ENCODE assay signal across 8 cellular contexts in the genomic region with DNA sequence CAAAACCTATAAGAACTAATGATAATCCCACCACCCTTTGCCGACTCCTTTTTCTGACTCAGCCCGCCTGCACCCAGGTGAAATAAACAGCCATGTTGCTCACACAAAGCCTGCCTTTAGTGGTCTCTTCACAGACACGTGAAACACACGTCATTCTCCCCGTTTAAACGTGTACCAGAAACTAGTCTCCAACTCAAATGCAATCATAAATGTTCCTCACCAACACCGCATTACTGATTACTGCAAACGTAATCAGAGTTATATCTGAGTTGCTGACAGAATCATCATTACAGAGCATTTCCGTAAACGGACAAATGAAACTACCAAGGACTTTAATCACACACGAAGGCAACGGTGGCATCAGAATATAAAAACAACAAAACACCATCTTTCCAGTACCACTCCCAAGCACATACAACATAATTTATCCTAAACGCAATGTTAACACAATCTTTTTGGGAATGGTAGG. TPM values are rescaled to one million over a fixed set of nuclear protein-coding genes. Genes with fewer than 3 reads are reported as not detected.
A peak's percentile ranks its signal among the peaks of the same experiment; 100 is the strongest.
DNase-seq lines count a peak whose midpoint lies in the region; ATAC-seq, FAIRE-seq and TF ChIP-seq lines count a peak whose summit lies in the region.

No MANE protein-coding gene starts in this region.

- H3K4me3 ChIP-seq in A673 (ENCODE audit: low read depth, low read length, poor library complexity, severe bottlenecking) (peak overlapping the region; percentile 70), iPS-18c (ENCODE audit: insufficient read depth, low read depth, low read length) (peak overlapping the region; percentile 85)

- peak overlapping the region; percentile 96 for H3K4me3 Mint-ChIP-seq in activated naive CD8-positive, alpha-beta T cell treated with anti-CD3 and anti-CD28 coated beads, Interleukin-2, amount 10 ng/mL, durations not matched to agents 7 days and 5 days

- H3K36me3 ChIP-seq in A673 (ENCODE audit: insufficient read depth, low read length, poor library complexity, severe bottlenecking): peaks cover 41% of the 10 kb centered on the region

- intact Hi-C loops in A673 (cut with micrococcal nuclease; ENCODE audit: unreplicated experiment): loop anchor here (2.0 kb wide), 1 partner anchor 52 kb away; the partner anchor contains the start of gene BZW1

- H3K27me3 ChIP-seq in A673 (replicated peaks; ENCODE audit: insufficient read depth, low read depth, low read length, poor library complexity): no peaks in the 10 kb centered on the region

- H3K27me3 Mint-ChIP-seq in activated naive CD8-positive, alpha-beta T cell treated with anti-CD3 and anti-CD28 coated beads, Interleukin-2, amount 10 ng/mL, durations not matched to agents 7 days and 5 days: no peaks in the 10 kb centered on the region

- peak; percentile 86 for FAIRE-seq in GM19239 (lab: Jason Lieb, UNC)

- H3K27ac ChIP-seq in A673 (ENCODE audit: low read depth, low read length, poor library complexity, severe bottlenecking): peak overlapping the region; percentile 98

- ATAC-seq in activated naive CD8-positive, alpha-beta T cell treated with anti-CD3 and anti-CD28 coated beads, Interleukin-2, amount 10 ng/mL, durations not matched to agents 7 days and 5 days (ENCODE audit: low read depth): peak; percentile 26
- no peak for ATAC-seq in GM21737 (IDR thresholded peaks at IDR 0.05; ENCODE audit: unreplicated experiment)
- no peak for ATAC-seq in GM18502 (IDR thresholded peaks at IDR 0.05; ENCODE audit: poor library complexity, unreplicated experiment)

- in situ Hi-C loops in SK-MEL-5 (cut with HindIII; ENCODE audit: low pct_unique_long_range_greater_than_20kb, low sequenced_read_pairs): no loop called here

- H3K4me1 ChIP-seq in A673 (ENCODE audit: insufficient read depth, low read length, poor library complexity, severe bottlenecking): peaks cover 10% of the 10 kb centered on the region

- no peak for TF ChIP-seq CTCF in A673 (conservative IDR thresholded peaks at IDR 0.05; ENCODE audit: low read depth, low read length)

- peaks cover 37% of the 10 kb centered on the region for H3K4me1 Mint-ChIP-seq in activated naive CD8-positive, alpha-beta T cell treated with anti-CD3 and anti-CD28 coated beads, Interleukin-2, amount 10 ng/mL, durations not matched to agents 7 days and 5 days

- CTCF ChIA-PET in A673 (lab: Charles Lee): no interaction called here

- DNase-seq in A673 (ENCODE audit: low spot score) (peak; percentile 50), GM19239 (ENCODE audit: insufficient read length, low spot score) (no peak), SK-MEL-5 (ENCODE audit: low read depth, low spot score) (peak; percentile 66)
- DNase-seq in activated naive CD8-positive, alpha-beta T cell treated with anti-CD3 and anti-CD28 coated beads, Interleukin-2, amount 10 ng/mL, durations not matched to agents 7 days and 5 days: no peak
- DNase-seq in stimulated activated CD4-positive, alpha-beta T cell treated with anti-CD3 and anti-CD28 coated beads, Interleukin-12 subunit alpha, Interleukin-12 subunit beta, amount 100 ng/mL, for 24 hours (ENCODE audit: low read depth in 2 of 2): peak; percentile 40 to 42

- TSS peak; percentile 39 for BruUV-seq in A673 (replicated peaks; lab: Mats Ljungman, UMichigan)

- POLR2A ChIA-PET in A673 (lab: Charles Lee; ENCODE audit: low non-redundant PET): no interaction called here
- POLR2A ChIA-PET in activated naive CD8-positive, alpha-beta T cell treated with anti-CD3 and anti-CD28 coated beads, Interleukin-2, amount 10 ng/mL, durations not matched to agents 7 days and 5 days (lab: Charles Lee): interaction anchor here (2.1 to 4.5 kb wide), 3 partner anchors 13 to 28 kb away, joined by 10 to 108 read pairs (median 17); partner anchors contain the start of genes NIF3L1 and PPIL3

- H3K9me3 ChIP-seq in A673 (ENCODE audit: low read depth, low read length, poor library complexity, severe bottlenecking): no peaks in the 10 kb centered on the region
- H3K9me3 ChIP-seq in iPS-18c (ENCODE audit: control insufficient read depth, insufficient read depth, low read length): no peaks in the 10 kb centered on the region

- H3K27ac Mint-ChIP-seq in activated naive CD8-positive, alpha-beta T cell treated with anti-CD3 and anti-CD28 coated beads, Interleukin-2, amount 10 ng/mL, durations not matched to agents 7 days and 5 days: peak overlapping the region; percentile 98

- H3K36me3 Mint-ChIP-seq in activated naive CD8-positive, alpha-beta T cell treated with anti-CD3 and anti-CD28 coated beads, Interleukin-2, amount 10 ng/mL, durations not matched to agents 7 days and 5 days: peaks cover 52% of the 10 kb centered on the region

- no peaks in the 10 kb centered on the region for H3K9me3 Mint-ChIP-seq in activated naive CD8-positive, alpha-beta T cell treated with anti-CD3 and anti-CD28 coated beads, Interleukin-2, amount 10 ng/mL, durations not matched to agents 7 days and 5 days

RNA-seq across cellular contexts. Expression of gene CLK1, which starts 1.9 kb away (rescaled TPM):
- total RNA-seq in A673 (2021): 69.6 and 73.3 TPM in 2 replicates
- 66.8 and 67.0 TPM in 2 replicates for total RNA-seq in SK-MEL-5 (2014; rRNA removed; shearing (Covaris generic))
- 15.8 and 16.3 TPM in 2 replicates for polyA plus RNA-seq in SK-MEL-5 (2015; cell fraction: cytosol; rRNA removed)
- 370 and 544 TPM in 2 replicates for polyA plus RNA-seq in SK-MEL-5 (2015; cell fraction: nucleus; rRNA removed)
- 100 to 1,000 TPM; 204 to 228 TPM for total RNA-seq in activated naive CD8-positive, alpha-beta T cell treated with anti-CD3 and anti-CD28 coated beads, Interleukin-2, amount 10 ng/mL, durations not matched to agents 7 days and 5 days

RNA-seq across cellular contexts. Expression of gene PPIL3, which starts 26.3 kb away (rescaled TPM):
- 37.2 and 48.3 TPM in 2 replicates for total RNA-seq in A673 (2021)
- 33.0 and 35.8 TPM in 2 replicates for total RNA-seq in SK-MEL-5 (2014; rRNA removed; shearing (Covaris generic))
- 14.4 and 24.7 TPM in 2 replicates for polyA plus RNA-seq in SK-MEL-5 (2015; cell fraction: cytosol; rRNA removed)
- polyA plus RNA-seq in SK-MEL-5 (2015; cell fraction: nucleus; rRNA removed): 35.8 and 42.7 TPM in 2 replicates
- 10 to 100 TPM; 44.2 to 45.2 TPM for total RNA-seq in activated naive CD8-positive, alpha-beta T cell treated with anti-CD3 and anti-CD28 coated beads, Interleukin-2, amount 10 ng/mL, durations not matched to agents 7 days and 5 days

RNA-seq across cellular contexts. Expression of gene NIF3L1, which starts 26.6 kb away (rescaled TPM):
- 56.4 and 56.7 TPM in 2 replicates for total RNA-seq in A673 (2021)
- total RNA-seq in SK-MEL-5 (2014; rRNA removed; shearing (Covaris generic)): 48.8 and 54.2 TPM in 2 replicates
- polyA plus RNA-seq in SK-MEL-5 (2015; cell fraction: cytosol; rRNA removed): 48.5 and 51.5 TPM in 2 replicates
- polyA plus RNA-seq in SK-MEL-5 (2015; cell fraction: nucleus; rRNA removed): 65.4 and 72.1 TPM in 2 replicates
- 10 to 100 TPM; 36.9 to 37.7 TPM for total RNA-seq in activated naive CD8-positive, alpha-beta T cell treated with anti-CD3 and anti-CD28 coated beads, Interleukin-2, amount 10 ng/mL, durations not matched to agents 7 days and 5 days

RNA-seq across cellular contexts. Expression of gene BZW1, which starts 50.9 kb away (rescaled TPM):
- 321 and 396 TPM in 2 replicates for total RNA-seq in A673 (2021)
- total RNA-seq in SK-MEL-5 (2014; rRNA removed; shearing (Covaris generic)): 375 and 377 TPM in 2 replicates
- 132 and 232 TPM in 2 replicates for polyA plus RNA-seq in SK-MEL-5 (2015; cell fraction: cytosol; rRNA removed)
- 154 and 180 TPM in 2 replicates for polyA plus RNA-seq in SK-MEL-5 (2015; cell fraction: nucleus; rRNA removed)
- 100 to 1,000 TPM; 197 to 199 TPM for total RNA-seq in activated naive CD8-positive, alpha-beta T cell treated with anti-CD3 and anti-CD28 coated beads, Interleukin-2, amount 10 ng/mL, durations not matched to agents 7 days and 5 days

Comparison
In these comparisons a context has a peak if more than half of its experiments do, and no peak if none do; other contexts are left out.
1. DNase-seq: peak in A673 (single experiment), SK-MEL-5 (single experiment) and stimulated activated CD4-positive, alpha-beta T cell treated with anti-CD3 and anti-CD28 coated beads, Interleukin-12 subunit alpha, Interleukin-12 subunit beta, amount 100 ng/mL, for 24 hours (2 of 2); none in GM19239 (single experiment) and activated naive CD8-positive, alpha-beta T cell treated with anti-CD3 and anti-CD28 coated beads, Interleukin-2, amount 10 ng/mL, durations not matched to agents 7 days and 5 days (single experiment).